Comparison of ENCODE assay signal across 8 cellular contexts in the genomic region with DNA sequence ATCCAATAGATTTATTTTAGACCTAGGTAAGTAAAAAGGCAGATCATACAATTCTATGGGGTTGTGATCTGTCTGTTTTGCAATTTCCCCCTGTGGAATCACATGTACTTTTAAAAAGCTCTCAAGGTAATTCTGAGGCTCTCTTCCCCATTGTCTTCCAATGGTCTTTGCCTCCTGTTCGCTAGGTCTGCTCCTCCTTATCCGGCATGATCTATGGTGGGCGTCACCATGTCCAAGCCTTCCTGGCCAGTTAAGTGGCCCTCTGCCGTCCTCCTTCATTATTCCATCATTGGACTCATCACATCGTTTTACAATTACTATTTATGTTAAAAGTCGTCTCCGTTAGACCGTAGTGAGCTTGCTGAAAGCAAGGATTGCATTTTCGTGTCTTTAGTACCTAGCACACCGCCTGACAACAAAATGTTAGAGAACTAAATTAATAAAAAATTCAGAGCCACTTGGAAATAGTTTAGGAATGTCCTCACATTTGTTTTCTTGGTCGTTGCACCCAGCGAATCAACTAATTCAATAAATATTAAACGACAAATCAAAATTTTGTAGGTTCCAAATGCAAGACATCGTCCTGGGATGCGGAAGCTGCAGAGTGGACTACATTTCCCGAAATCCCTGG. TPM values are rescaled to one million over a fixed set of nuclear protein-coding genes. Genes with fewer than 3 reads are reported as not detected.
A peak's percentile ranks its signal among the peaks of the same experiment; 100 is the strongest.
DNase-seq lines count a peak whose midpoint lies in the region; ATAC-seq and TF ChIP-seq lines count a peak whose summit lies in the region.

No MANE protein-coding gene starts in this region.

- intact Hi-C loops in activated CD4-positive, alpha-beta T cell treated with anti-CD3 and anti-CD28 coated beads for 36 hours (cut with DNase I, micrococcal nuclease), result loop anchor here (2.0 to 10.0 kb wide), 9 partner anchors 121 to 1467 kb away; a partner anchor contains a TSS
- intact Hi-C loops in colonic mucosa (cut with DNase I), result no loop called here

- no peak for TF ChIP-seq CTCF in RWPE2 (IDR thresholded peaks at IDR 0.05; ENCODE audit: poor library complexity, severe bottlenecking)
- no peak for TF ChIP-seq CTCF in colonic mucosa (IDR thresholded peaks at IDR 0.05)

- 20% methylated on average over 16 of the region's 16 CpGs for WGBS in urinary bladder

- CTCF ChIA-PET in activated CD4-positive, alpha-beta T cell treated with anti-CD3 and anti-CD28 coated beads for 36 hours (lab: Charles Lee), result interaction anchor here (1.1 kb wide), 1 partner anchor 345 kb away, joined by 3 read pairs; no protein-coding TSS in a partner anchor

- no peaks in the 10 kb centered on the region for H3K9me3 Mint-ChIP-seq in activated CD4-positive, alpha-beta T cell treated with anti-CD3 and anti-CD28 coated beads for 36 hours (ENCODE audit: low read depth)
- H3K9me3 Mint-ChIP-seq in memory B cell, result no peaks in the 10 kb centered on the region

- no peaks in the 10 kb centered on the region for H3K36me3 ChIP-seq in RWPE2 (ENCODE audit: low read depth)
- no peaks in the 10 kb centered on the region for H3K36me3 ChIP-seq in colonic mucosa
- H3K36me3 ChIP-seq in urinary bladder (ENCODE audit: insufficient read depth), result no peaks in the 10 kb centered on the region

- H3K9me3 ChIP-seq in RWPE2 (ENCODE audit: severe bottlenecking) (no peaks in the 10 kb centered on the region), colonic mucosa (no peaks in the 10 kb centered on the region)

- H3K27me3 ChIP-seq in RWPE2 (ENCODE audit: insufficient read depth, poor library complexity, severe bottlenecking), result no peaks in the 10 kb centered on the region
- H3K27me3 ChIP-seq in colonic mucosa, result no peaks in the 10 kb centered on the region

- no peak for ATAC-seq in activated CD4-positive, alpha-beta T cell treated with anti-CD3 and anti-CD28 coated beads for 36 hours
- peak; percentile 4 for ATAC-seq in HG03520 (IDR thresholded peaks at IDR 0.05; ENCODE audit: unreplicated experiment)
- 0 out of 3 replicates have a peak, but pooled peaks have one; percentile 13 for ATAC-seq in RWPE2 (ENCODE audit: low read depth)
- ATAC-seq in memory B cell (ENCODE audit: low read depth), result no peak
- ATAC-seq in HG02610 (IDR thresholded peaks at IDR 0.05; ENCODE audit: unreplicated experiment), result no peak

- POLR2A ChIA-PET in activated CD4-positive, alpha-beta T cell treated with anti-CD3 and anti-CD28 coated beads for 36 hours (lab: Charles Lee), result no interaction called here

- H3K4me3 ChIP-seq in RWPE2 (ENCODE audit: severe bottlenecking), result peak overlapping the region; percentile 59
- H3K4me3 ChIP-seq in colonic mucosa, result peak overlapping the region; percentile 75
- peak overlapping the region; percentile 81 for H3K4me3 ChIP-seq in urinary bladder (ENCODE audit: low read depth, low read length)

- H3K4me3 Mint-ChIP-seq in activated CD4-positive, alpha-beta T cell treated with anti-CD3 and anti-CD28 coated beads for 36 hours, result peak overlapping the region; percentile 87
- peak overlapping the region; percentile 91 for H3K4me3 Mint-ChIP-seq in memory B cell

- H3K27ac ChIP-seq in RWPE2 (ENCODE audit: poor library complexity, severe bottlenecking), result peak overlapping the region; percentile 83
- peak overlapping the region; percentile 97 for H3K27ac ChIP-seq in colonic mucosa
- H3K27ac ChIP-seq in urinary bladder (ENCODE audit: low read depth), result no peak overlapping the region

- peak; percentile 25 for DNase-seq in activated CD4-positive, alpha-beta T cell treated with anti-CD3 and anti-CD28 coated beads for 36 hours
- DNase-seq in activated CD4-positive, alpha-beta T cell treated with anti-CD3 and anti-CD28 coated beads, Interleukin-2, amount 50 U/mL, for 4 hours, result no peak
- DNase-seq in RWPE2 (ENCODE audit: low spot score), result no peak
- peak; percentile 45 for DNase-seq in colonic mucosa
- DNase-seq in memory B cell (ENCODE audit: low spot score in 2 of 2), result peak in 1 of 2 donors; percentile 17

- H3K27ac Mint-ChIP-seq in activated CD4-positive, alpha-beta T cell treated with anti-CD3 and anti-CD28 coated beads for 36 hours, result peak overlapping the region; percentile 98
- peak overlapping the region; percentile 97 for H3K27ac Mint-ChIP-seq in memory B cell

- peak overlapping the region in 1 of 2 donors; percentile 100 for H3K9ac ChIP-seq in colonic mucosa (ENCODE audit: low read depth in 2 of 2, low read length in 2 of 2)

- peaks cover 18% of the 10 kb centered on the region for H3K4me1 Mint-ChIP-seq in activated CD4-positive, alpha-beta T cell treated with anti-CD3 and anti-CD28 coated beads for 36 hours
- peaks cover 13% of the 10 kb centered on the region for H3K4me1 Mint-ChIP-seq in memory B cell

- peaks cover 7% of the 10 kb centered on the region for H3K36me3 Mint-ChIP-seq in activated CD4-positive, alpha-beta T cell treated with anti-CD3 and anti-CD28 coated beads for 36 hours (ENCODE audit: low read depth)
- no peaks in the 10 kb centered on the region for H3K36me3 Mint-ChIP-seq in memory B cell

- no peaks in the 10 kb centered on the region for H3K27me3 Mint-ChIP-seq in activated CD4-positive, alpha-beta T cell treated with anti-CD3 and anti-CD28 coated beads for 36 hours
- no peaks in the 10 kb centered on the region for H3K27me3 Mint-ChIP-seq in memory B cell

- H3K4me1 ChIP-seq in RWPE2 (ENCODE audit: insufficient read depth, poor library complexity, severe bottlenecking) (peaks cover 15% of the 10 kb centered on the region), colonic mucosa (no peaks in the 10 kb centered on the region), urinary bladder (ENCODE audit: insufficient read depth) (peaks cover 2% of the 10 kb centered on the region)

RNA-seq across cellular contexts. Expression of a gene that starts 2.2 kb away (rescaled TPM):
- 10 to 100 TPM; 14.4 to 15.0 TPM for total RNA-seq in activated CD4-positive, alpha-beta T cell treated with anti-CD3 and anti-CD28 coated beads for 36 hours
- total RNA-seq in colonic mucosa (10 to 100 TPM; 45.8 to 52.3 TPM), urinary bladder (37.9 TPM)
- polyA plus RNA-seq in urinary bladder, result 6.8 TPM

Comparison
In these comparisons a context has a peak if more than half of its experiments do, and no peak if none do; other contexts are left out.
1. DNase-seq: peak in activated CD4-positive, alpha-beta T cell treated with anti-CD3 and anti-CD28 coated beads for 36 hours (single experiment) and colonic mucosa (single experiment); none in activated CD4-positive, alpha-beta T cell treated with anti-CD3 and anti-CD28 coated beads, Interleukin-2, amount 50 U/mL, for 4 hours (0 of 2) and RWPE2 (single experiment).
2. ATAC-seq: peak in HG03520 (single experiment) and RWPE2 (single experiment); none in activated CD4-positive, alpha-beta T cell treated with anti-CD3 and anti-CD28 coated beads for 36 hours (single experiment), memory B cell (single experiment) and HG02610 (single experiment).
3. Peak in every context shown above with its lines, with median percentiles within 50 percentile points of each other: H3K4me3 ChIP-seq.